Comparison of ENCODE assay signal across 1 cellular context in the genomic region with DNA sequence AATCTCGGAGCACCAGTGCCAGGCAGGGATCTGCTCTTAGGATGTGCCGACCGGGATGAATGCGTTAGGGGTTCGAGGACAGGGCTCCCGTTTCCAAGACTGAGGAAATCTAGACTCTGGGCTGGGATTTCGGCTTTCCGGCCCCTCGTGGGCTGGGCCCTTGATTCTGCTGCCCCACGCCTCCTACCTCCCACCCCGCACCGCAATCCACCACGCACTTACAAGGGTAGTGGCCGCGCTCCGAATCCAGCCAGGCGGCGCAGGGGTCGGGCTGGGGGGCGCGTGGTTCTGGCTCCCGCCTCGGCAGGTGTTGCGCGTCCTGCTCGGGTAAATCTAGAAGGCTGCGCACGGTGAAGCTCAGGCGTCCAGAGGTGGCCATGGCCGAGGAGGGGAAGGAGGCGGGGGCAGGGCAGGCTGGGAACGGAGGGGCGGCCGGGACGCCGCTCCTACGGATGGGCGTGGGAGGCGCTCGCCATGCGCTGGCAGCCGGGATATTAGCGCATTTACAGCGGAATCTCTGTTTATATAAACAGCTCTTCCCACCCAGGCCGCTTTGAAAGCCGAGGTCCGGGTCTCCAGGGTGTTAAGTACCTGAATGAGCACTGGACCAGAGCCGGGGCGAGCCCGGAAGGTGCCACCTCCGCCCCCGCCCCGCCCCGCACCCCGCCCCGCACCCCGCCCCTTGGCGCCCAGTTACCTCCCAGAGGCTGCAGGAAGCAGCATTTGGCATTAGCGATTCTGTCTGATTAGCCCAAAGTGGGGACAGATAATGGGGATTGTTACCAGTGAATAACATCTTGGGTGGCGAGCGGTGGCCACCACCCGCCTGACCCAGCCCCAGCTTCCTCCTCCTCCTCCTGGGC.
TF ChIP-seq lines count a peak whose summit lies in the region.

NKX2-8 (minus strand) TSS at position 604 of the 863 bp plus-strand sequence; CDS start at position 379, 225 bp downstream.

TF ChIP-seq in HCT116, 20 proteins besides CTCF, POLR2A, EP300 and RAD21 (continued from another document):
- TF ChIP-seq, protein P1, sequence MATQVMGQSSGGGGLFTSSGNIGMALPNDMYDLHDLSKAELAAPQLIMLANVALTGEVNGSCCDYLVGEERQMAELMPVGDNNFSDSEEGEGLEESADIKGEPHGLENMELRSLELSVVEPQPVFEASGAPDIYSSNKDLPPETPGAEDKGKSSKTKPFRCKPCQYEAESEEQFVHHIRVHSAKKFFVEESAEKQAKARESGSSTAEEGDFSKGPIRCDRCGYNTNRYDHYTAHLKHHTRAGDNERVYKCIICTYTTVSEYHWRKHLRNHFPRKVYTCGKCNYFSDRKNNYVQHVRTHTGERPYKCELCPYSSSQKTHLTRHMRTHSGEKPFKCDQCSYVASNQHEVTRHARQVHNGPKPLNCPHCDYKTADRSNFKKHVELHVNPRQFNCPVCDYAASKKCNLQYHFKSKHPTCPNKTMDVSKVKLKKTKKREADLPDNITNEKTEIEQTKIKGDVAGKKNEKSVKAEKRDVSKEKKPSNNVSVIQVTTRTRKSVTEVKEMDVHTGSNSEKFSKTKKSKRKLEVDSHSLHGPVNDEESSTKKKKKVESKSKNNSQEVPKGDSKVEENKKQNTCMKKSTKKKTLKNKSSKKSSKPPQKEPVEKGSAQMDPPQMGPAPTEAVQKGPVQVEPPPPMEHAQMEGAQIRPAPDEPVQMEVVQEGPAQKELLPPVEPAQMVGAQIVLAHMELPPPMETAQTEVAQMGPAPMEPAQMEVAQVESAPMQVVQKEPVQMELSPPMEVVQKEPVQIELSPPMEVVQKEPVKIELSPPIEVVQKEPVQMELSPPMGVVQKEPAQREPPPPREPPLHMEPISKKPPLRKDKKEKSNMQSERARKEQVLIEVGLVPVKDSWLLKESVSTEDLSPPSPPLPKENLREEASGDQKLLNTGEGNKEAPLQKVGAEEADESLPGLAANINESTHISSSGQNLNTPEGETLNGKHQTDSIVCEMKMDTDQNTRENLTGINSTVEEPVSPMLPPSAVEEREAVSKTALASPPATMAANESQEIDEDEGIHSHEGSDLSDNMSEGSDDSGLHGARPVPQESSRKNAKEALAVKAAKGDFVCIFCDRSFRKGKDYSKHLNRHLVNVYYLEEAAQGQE (IDR thresholded peaks at IDR 0.05; ENCODE audit: low read depth) = no peak
